11 cellular contexts compared by ENCODE assay signal in the genomic region with DNA sequence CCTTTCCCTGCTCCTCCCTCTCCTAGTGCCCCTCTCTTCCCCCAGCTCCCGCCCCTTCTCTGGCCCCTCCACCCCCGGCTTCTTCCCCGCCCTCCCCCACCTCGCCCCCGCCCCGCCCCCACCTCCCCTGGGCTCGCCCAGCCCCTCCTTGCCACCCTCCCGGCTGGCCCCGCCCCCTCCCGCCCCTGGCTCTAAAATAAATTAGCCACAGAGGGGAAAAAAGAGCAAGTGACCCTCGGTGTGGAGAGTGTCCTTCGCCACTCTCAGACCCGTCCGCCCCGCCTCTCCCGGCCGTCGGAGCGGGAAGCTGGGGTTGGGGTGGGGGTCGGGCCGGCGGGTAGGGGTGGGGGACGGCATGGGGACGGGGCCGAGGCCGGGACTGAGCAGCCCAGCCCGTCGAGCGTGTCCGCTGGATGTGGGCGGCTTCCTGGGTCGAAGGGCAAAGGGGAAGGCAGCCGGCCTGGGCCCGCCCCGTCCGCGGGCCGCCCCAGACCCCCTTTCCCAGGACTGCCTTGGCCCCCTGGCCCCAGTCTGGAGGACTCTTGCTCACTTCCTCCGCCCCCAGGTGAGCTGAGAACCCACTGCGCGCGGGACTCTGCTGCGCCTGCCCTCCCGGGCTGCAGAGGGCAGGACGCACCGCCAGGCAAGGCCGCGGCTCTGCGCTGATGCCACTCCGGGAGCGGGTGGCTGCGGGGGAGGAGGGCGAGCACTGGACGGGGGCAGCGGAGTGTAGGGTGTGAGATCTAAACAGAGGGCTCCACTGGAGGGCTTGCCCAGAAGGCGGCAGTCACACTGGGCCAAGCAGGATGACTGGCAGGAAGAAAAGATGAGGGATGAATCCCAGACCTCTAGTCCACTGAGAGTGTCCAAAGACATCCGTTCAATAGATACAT. TPM values are rescaled to one million over a fixed set of nuclear protein-coding genes. Genes with fewer than 3 reads are reported as not detected.
A peak's percentile ranks its signal among the peaks of the same experiment; 100 is the strongest.
DNase-seq lines count a peak whose midpoint lies in the region; ATAC-seq, FAIRE-seq and TF ChIP-seq lines count a peak whose summit lies in the region.
"Had no signal": no experiment of that assay in that cellular context is flagged by ENCODE, and none has a peak within 500 bp of the region (broad histone marks: within the 10 kb centered on the region; RNA-seq: fewer than 3 reads in every experiment).

No MANE protein-coding gene starts in this region.

- peaks cover 65% of the 10 kb centered on the region for H3K27me3 ChIP-seq in GM23338 (ENCODE audit: insufficient read depth)
- peaks cover 25% of the 10 kb centered on the region for H3K27me3 ChIP-seq in adipocyte (replicated peaks; ENCODE audit: control insufficient read depth, insufficient read depth, low read length)
- no peaks in the 10 kb centered on the region for H3K27me3 ChIP-seq in kidney epithelial cell (ENCODE audit: control insufficient read depth, insufficient read depth, low read length)

- H3K79me2 ChIP-seq in GM23338 (replicated peaks; ENCODE audit: insufficient read depth): no peaks in the 10 kb centered on the region

- H4K20me1 ChIP-seq in GM23338 (replicated peaks; ENCODE audit: insufficient read depth): peaks cover 4% of the 10 kb centered on the region; the same call in 1 of the 2 replicates

- FAIRE-seq in GM12892 (lab: Jason Lieb, UNC): no peak

- TF ChIP-seq CTCF in GM23338 (conservative IDR thresholded peaks at IDR 0.05; ENCODE audit: low read depth in 2 of 2): peak; percentile 17 to 42; a peak in 2 of 4 replicates
- peak; percentile 25 for TF ChIP-seq CTCF in kidney epithelial cell (IDR thresholded peaks at IDR 0.05; ENCODE audit: insufficient read depth, low read length, poor library complexity, severe bottlenecking)

- no peak overlapping the region for H3K9ac ChIP-seq in adipocyte (ENCODE audit: low read length)

- H3K27me3 Mint-ChIP-seq in GM23338 (ENCODE audit: insufficient read depth, low read depth, poor library complexity): peaks cover 58% of the 10 kb centered on the region

- no peaks in the 10 kb centered on the region for H3K36me3 ChIP-seq in GM23338 (ENCODE audit: insufficient read depth)
- no peaks in the 10 kb centered on the region for H3K36me3 ChIP-seq in adipocyte (ENCODE audit: control insufficient read depth, insufficient read depth, low read length, severe bottlenecking)
- no peaks in the 10 kb centered on the region for H3K36me3 ChIP-seq in kidney epithelial cell (ENCODE audit: control insufficient read depth, insufficient read depth, low read length)

- H3K9me2 ChIP-seq in GM23338 (ENCODE audit: insufficient read depth): no peaks in the 10 kb centered on the region

- no peaks in the 10 kb centered on the region; the same call in 1 of the 3 replicates for H3K9me3 Mint-ChIP-seq in GM23338

- no peaks in the 10 kb centered on the region; the same call in 2 of the 3 replicates for H3K36me3 Mint-ChIP-seq in GM23338 (ENCODE audit: low read depth)

- H3K27ac Mint-ChIP-seq in GM23338: no peak overlapping the region

- TF ChIP-seq POLR2A in GM12892 (IDR thresholded peaks at IDR 0.05; ENCODE audit: low read depth, low read length): no peak

- H3K4me1 ChIP-seq in GM23338 (ENCODE audit: insufficient read depth) (peaks cover 40% of the 10 kb centered on the region), adipocyte (ENCODE audit: control insufficient read depth, insufficient read depth, low read length) (peaks cover 3% of the 10 kb centered on the region)

- intact Hi-C loops in sciatic nerve (cut with DNase I): no loop called here

- DNase-seq in GM23338 (ENCODE audit: low spot score) (peak; percentile 76), adipocyte (ENCODE audit: low read depth) (peak; percentile 34), kidney epithelial cell (ENCODE audit: low read depth) (no peak), sciatic nerve (ENCODE audit: low spot score) (peak; percentile 70), NCI-H2107 treated with DMSO at 0.1 percent for 48 hours (lab: John Stamatoyannopoulos, UW; ENCODE audit: unreplicated experiment) (no peak), NCI-H524 (lab: John Stamatoyannopoulos, UW) (no peak), NCI-H2081 treated with DMSO at 0.1 percent for 48 hours (lab: John Stamatoyannopoulos, UW) (no peak), GM12892 (ENCODE audit: insufficient read length) (no peak)
- DNase-seq: stimulated activated naive CD4-positive, alpha-beta T cell treated with Interleukin-2 at 50 U/mL for 16 hours had no signal

- no peak overlapping the region for H2AFZ ChIP-seq in GM23338

- H3K4me2 ChIP-seq in GM23338: peak overlapping the region; percentile 83

- peaks cover 53% of the 10 kb centered on the region for H3K4me1 Mint-ChIP-seq in GM23338

- H3K4me3 ChIP-seq in GM23338 (peak overlapping the region; percentile 65), adipocyte (ENCODE audit: low read length) (no peak overlapping the region), kidney epithelial cell (ENCODE audit: low read depth, low read length) (peak overlapping the region; percentile 67)

- peaks cover 12% of the 10 kb centered on the region; the same call in 1 of the 2 replicates for H3F3A ChIP-seq in GM23338 (replicated peaks; ENCODE audit: low read depth)

- ATAC-seq in GM23338 (peak; percentile 32), sciatic nerve (peak; percentile 32)

- no peak overlapping the region for H3K27ac ChIP-seq in GM23338 (ENCODE audit: low read depth)

- H3K9me3 ChIP-seq in adipocyte (ENCODE audit: control insufficient read depth, low read length): no peaks in the 10 kb centered on the region

- peak overlapping the region; percentile 63 for H3K4me3 Mint-ChIP-seq in GM23338

TF ChIP-seq in GM23338, 12 proteins besides CTCF, POLR2A, EP300 and RAD21:
- TF ChIP-seq POLR2AphosphoS5 (IDR thresholded peaks at IDR 0.05; ENCODE audit: low read depth) (0 out of 2 replicates have a peak, but pooled peaks have one; percentile 12), EZH2 (IDR thresholded peaks at IDR 0.05; ENCODE audit: low read depth, unreplicated experiment) (no peak), CREB1 (CRISPR knock-in tag; IDR thresholded peaks at IDR 0.05; ENCODE audit: low read depth) (no peak), JUNB (IDR thresholded peaks at IDR 0.05; ENCODE audit: unreplicated experiment) (no peak)
- TF ChIP-seq, protein P1, sequence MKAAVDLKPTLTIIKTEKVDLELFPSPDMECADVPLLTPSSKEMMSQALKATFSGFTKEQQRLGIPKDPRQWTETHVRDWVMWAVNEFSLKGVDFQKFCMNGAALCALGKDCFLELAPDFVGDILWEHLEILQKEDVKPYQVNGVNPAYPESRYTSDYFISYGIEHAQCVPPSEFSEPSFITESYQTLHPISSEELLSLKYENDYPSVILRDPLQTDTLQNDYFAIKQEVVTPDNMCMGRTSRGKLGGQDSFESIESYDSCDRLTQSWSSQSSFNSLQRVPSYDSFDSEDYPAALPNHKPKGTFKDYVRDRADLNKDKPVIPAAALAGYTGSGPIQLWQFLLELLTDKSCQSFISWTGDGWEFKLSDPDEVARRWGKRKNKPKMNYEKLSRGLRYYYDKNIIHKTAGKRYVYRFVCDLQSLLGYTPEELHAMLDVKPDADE (IDR thresholded peaks at IDR 0.05): no peak

RNA-seq across cellular contexts. Expression of a gene that starts 0.6 kb away (rescaled TPM):
- 4.1 and 5.2 TPM in 2 replicates for total RNA-seq in GM23338 (2014; rRNA removed; shearing (Covaris generic))
- polyA plus RNA-seq in GM23338 (2016; fragmentation: Nextera tagmentation; extraction: Ambion mirVana): 1.1 and 1.4 TPM in 2 replicates
- total RNA-seq in kidney epithelial cell (2.1 and 2.6 TPM in 2 replicates), sciatic nerve (4.0 TPM)
- not detected for polyA plus RNA-seq in GM12892 (2012; ENCODE audit: missing spikeins)

RNA-seq across cellular contexts. Expression of a gene that starts 38.8 kb away (rescaled TPM):
- 0.27 and 1.7 TPM in 2 replicates for total RNA-seq in GM23338 (2014; rRNA removed; shearing (Covaris generic))
- 0.27 and 0.42 TPM in 2 replicates for polyA plus RNA-seq in GM23338 (2016; fragmentation: Nextera tagmentation; extraction: Ambion mirVana)
- total RNA-seq in kidney epithelial cell (not detected in 2 replicates), sciatic nerve (0.76 TPM)
- polyA plus RNA-seq in GM12892 (2012; ENCODE audit: missing spikeins): not detected
- total RNA-seq: LHCN-M2, NCI-H460 had no signal

RNA-seq across cellular contexts. Expression of a gene that starts 58.2 kb away (rescaled TPM):
- total RNA-seq in GM23338 (2014; rRNA removed; shearing (Covaris generic)): 0.28 and 0.62 TPM in 2 replicates
- 0.23 TPM in 1 of 2 replicates, not detected in the other for polyA plus RNA-seq in GM23338 (2016; fragmentation: Nextera tagmentation; extraction: Ambion mirVana)
- total RNA-seq in kidney epithelial cell (4.7 and 9.7 TPM in 2 replicates), sciatic nerve (57.6 TPM)
- 0.40 TPM for polyA plus RNA-seq in GM12892 (2012; ENCODE audit: missing spikeins)
- total RNA-seq: NCI-H460 had no signal

Comparison
In these comparisons a context has a peak if more than half of its experiments do, and no peak if none do; other contexts are left out.
1. DNase-seq: peak in GM23338 (single experiment), adipocyte (single experiment) and sciatic nerve (single experiment); none in kidney epithelial cell (single experiment), NCI-H2107 treated with DMSO at 0.1 percent for 48 hours (single experiment), NCI-H524 (0 of 2), NCI-H2081 treated with DMSO at 0.1 percent for 48 hours (single experiment) and GM12892 (single experiment).